ENCODE assay signal across 15 cellular contexts in the genomic region with DNA sequence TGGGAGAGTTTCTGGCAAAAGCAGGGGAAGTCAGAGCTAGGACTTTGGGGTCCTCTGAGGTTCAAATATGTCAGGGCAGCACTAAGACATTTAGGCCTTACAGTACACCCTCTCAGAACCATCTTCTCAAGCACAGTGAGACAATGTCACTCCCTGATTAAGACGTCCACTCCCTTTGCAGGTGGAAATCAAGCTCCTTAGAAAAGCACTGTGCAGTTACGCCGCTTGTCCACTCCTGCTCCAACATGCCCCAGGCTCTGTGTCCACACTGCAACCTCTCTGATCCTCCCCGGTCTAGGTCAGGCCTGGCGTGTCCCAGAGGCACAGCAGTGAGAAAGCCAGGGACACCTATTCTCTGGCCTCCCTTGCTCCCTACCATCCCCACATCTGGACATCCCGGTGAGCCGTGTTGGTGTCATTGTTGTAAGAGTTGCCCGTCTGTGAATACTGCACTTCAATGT.
DNase-seq lines count a peak whose midpoint lies in the region; ATAC-seq and TF ChIP-seq lines count a peak whose summit lies in the region.
"Had no signal": no experiment of that assay in that cellular context is flagged by ENCODE, and none has a peak within 500 bp of the region (broad histone marks: within the 10 kb centered on the region; RNA-seq: fewer than 3 reads in every experiment).

No MANE protein-coding gene starts in this region.

- H3K9me3 Mint-ChIP-seq in effector memory CD8-positive, alpha-beta T cell = no peaks in the 10 kb centered on the region

- WGBS in heart right ventricle, 2 donors = 97 to 99% methylated on average over 8 of the region's 8 CpGs

- H3K36me3 Mint-ChIP-seq in effector memory CD8-positive, alpha-beta T cell (ENCODE audit: insufficient read depth) = no peaks in the 10 kb centered on the region

- no peak overlapping the region for H3K27ac ChIP-seq in heart right ventricle
- H3K27ac ChIP-seq: C4-2B, suprapubic skin had no signal

- no peak for TF ChIP-seq CTCF in heart right ventricle (IDR thresholded peaks at IDR 0.05)

- no peak overlapping the region for H3K4me3 ChIP-seq in heart right ventricle
- H3K4me3 ChIP-seq: suprapubic skin had no signal

- intact Hi-C loops in heart right ventricle (cut with DNase I) = loop anchor here in 1 of 10 donors (10.0 kb wide), 1 partner anchor 532 kb away; a partner anchor contains a TSS
- intact Hi-C loops in left ventricle myocardium superior (cut with micrococcal nuclease) = no loop called here

- H3K4me1 ChIP-seq in heart right ventricle = peaks cover 0 to 19% (median 0%) of the 10 kb centered on the region in 9 donors
- H3K4me1 ChIP-seq: suprapubic skin had no signal

- no peaks in the 10 kb centered on the region for H3K36me3 ChIP-seq in heart right ventricle
- H3K36me3 ChIP-seq: suprapubic skin had no signal

- H3K27me3 Mint-ChIP-seq in effector memory CD8-positive, alpha-beta T cell = no peaks in the 10 kb centered on the region

- H3K9me3 ChIP-seq in heart right ventricle = peaks cover 0 to 7% (median 0%) of the 10 kb centered on the region in 11 donors
- H3K9me3 ChIP-seq: suprapubic skin had no signal

- H3K4me3 Mint-ChIP-seq in effector memory CD8-positive, alpha-beta T cell = no peak overlapping the region

- ATAC-seq in GM18861 (IDR thresholded peaks at IDR 0.05; ENCODE audit: unreplicated experiment) (peak; percentile 10), GM21367 (IDR thresholded peaks at IDR 0.05; ENCODE audit: unreplicated experiment) (peak; percentile 12), HG03159 (IDR thresholded peaks at IDR 0.05; ENCODE audit: unreplicated experiment) (peak; percentile 22), heart right ventricle (no peak), left ventricle myocardium superior (no peak)
- ATAC-seq in effector memory CD8-positive, alpha-beta T cell (replicated peaks) = no peak
- ATAC-seq: right cardiac atrium had no signal

- peaks cover 10 to 12% of the 10 kb centered on the region in 2 donors for H3K4me1 Mint-ChIP-seq in effector memory CD8-positive, alpha-beta T cell (ENCODE audit: low read depth in 2 of 2)

- no peak for DNase-seq in effector memory CD8-positive, alpha-beta T cell
- DNase-seq in stimulated activated CD4-positive, alpha-beta T cell treated with anti-CD3 and anti-CD28 coated beads, Interleukin-2, amount 100 ng/mL, for 48 hours = no peak
- DNase-seq in stimulated activated CD4-positive, alpha-beta T cell treated with anti-CD3 and anti-CD28 coated beads, Interleukin-4, amount 100 ng/mL, for 4 hours = no peak
- DNase-seq in heart right ventricle (no peak), left ventricle myocardium superior (no peak)
- DNase-seq: dermis blood vessel endothelial cell, GF-D8, NCI-H2171, right cardiac atrium, T-helper 9 cell had no signal

- H3K27me3 ChIP-seq in heart right ventricle = no peaks in the 10 kb centered on the region
- H3K27me3 ChIP-seq: suprapubic skin had no signal

- peak overlapping the region; percentile 27 to 71 for H3K27ac Mint-ChIP-seq in effector memory CD8-positive, alpha-beta T cell

Comparison
In these comparisons a context has a peak if more than half of its experiments do, and no peak if none do; other contexts are left out.
1. ATAC-seq: peak in GM18861 (single experiment), GM21367 (single experiment) and HG03159 (single experiment); none in effector memory CD8-positive, alpha-beta T cell (single experiment), heart right ventricle (0 of 8) and left ventricle myocardium superior (single experiment).